19 cellular contexts compared by ENCODE assay signal in the genomic region with DNA sequence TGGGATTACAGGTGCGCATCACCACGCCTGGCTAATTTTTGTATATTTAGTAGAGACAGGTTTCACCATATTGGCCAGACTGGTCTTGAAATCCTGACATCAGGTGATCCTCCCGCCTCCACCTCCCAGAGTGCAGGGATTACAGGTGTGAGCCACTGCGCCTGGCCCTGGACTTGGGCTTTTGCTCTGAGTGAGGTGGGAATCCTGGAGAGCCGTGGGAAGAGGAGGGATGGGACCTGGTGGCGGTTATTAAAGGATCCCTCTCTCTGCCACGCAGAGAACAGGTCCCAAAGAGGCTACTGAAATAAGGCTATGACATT. TPM values are rescaled to one million over a fixed set of nuclear protein-coding genes. Genes with fewer than 3 reads are reported as not detected.
DNase-seq lines count a peak whose midpoint lies in the region; ATAC-seq lines count a peak whose summit lies in the region.
"Had no signal": no experiment of that assay in that cellular context is flagged by ENCODE, and none has a peak within 500 bp of the region (broad histone marks: within the 10 kb centered on the region; RNA-seq: fewer than 3 reads in every experiment).

No MANE protein-coding gene starts in this region.

- H3K27ac ChIP-seq in BLaER1 treated with 17β-estradiol and CSF1 and Interleukin-3, amounts not matched to agents 10 nM and 100 nM: peak overlapping the region in 3 of 11 experiments; percentile 15 to 93 (median 86); a peak in 5 of 22 replicates
- no peak overlapping the region for H3K27ac ChIP-seq in CD4-positive, alpha-beta memory T cell (ENCODE audit: low read depth, low read length)

- POLR2A ChIA-PET in CD4-positive, alpha-beta memory T cell (lab: Charles Lee; ENCODE audit: partially characterized antibody): interaction anchor here (2.4 to 16.1 kb wide), 4 partner anchors 11 to 113 kb away, joined by 12 to 555 read pairs (median 26); no protein-coding TSS in a partner anchor
- POLR2A ChIA-PET in activated CD4-positive, alpha-beta memory T cell treated with anti-CD3 and anti-CD28 coated beads, Interleukin-2, amount 10 ng/mL, durations not matched to agents 7 days and 5 days (lab: Charles Lee): no interaction called here

- H3K4me1 Mint-ChIP-seq in CD4-positive, alpha-beta memory T cell: peaks cover 10 to 36% (median 22%) of the 10 kb centered on the region in 4 donors
- H3K4me1 Mint-ChIP-seq in activated CD4-positive, alpha-beta memory T cell treated with anti-CD3 and anti-CD28 coated beads, Interleukin-2, amount 10 ng/mL, durations not matched to agents 7 days and 5 days: peaks cover 29% of the 10 kb centered on the region
- H3K4me1 Mint-ChIP-seq in natural killer cell treated with Interleukin-12 subunit alpha and Interleukin-12 subunit beta and Interleukin-15 and Interleukin-18, amount 100 ng/mL, for 72 hours (ENCODE audit: low read depth in 2 of 2): peaks cover 6 to 19% of the 10 kb centered on the region in 2 donors

- peaks cover 14 to 24% (median 22%) of the 10 kb centered on the region in 11 experiments for H4K20me1 ChIP-seq in BLaER1 treated with 17β-estradiol and CSF1 and Interleukin-3, amounts not matched to agents 10 nM and 100 nM

- no peaks in the 10 kb centered on the region for H3K27me3 Mint-ChIP-seq in CD4-positive, alpha-beta memory T cell
- H3K27me3 Mint-ChIP-seq in activated CD4-positive, alpha-beta memory T cell treated with anti-CD3 and anti-CD28 coated beads, Interleukin-2, amount 10 ng/mL, durations not matched to agents 7 days and 5 days: no peaks in the 10 kb centered on the region
- H3K27me3 Mint-ChIP-seq in natural killer cell treated with Interleukin-12 subunit alpha and Interleukin-12 subunit beta and Interleukin-15 and Interleukin-18, amount 100 ng/mL, for 72 hours: no peaks in the 10 kb centered on the region

- peak overlapping the region; percentile 64 to 91 (median 83); a peak in 18 of 22 replicates for H3K4me2 ChIP-seq in BLaER1 treated with 17β-estradiol and CSF1 and Interleukin-3, amounts not matched to agents 10 nM and 100 nM

- ATAC-seq in natural killer cell treated with Interleukin-12 subunit alpha and Interleukin-12 subunit beta and Interleukin-15 and Interleukin-18, amount 100 ng/mL, for 72 hours: no peak
- no peak for ATAC-seq in GM18867 (IDR thresholded peaks at IDR 0.05; ENCODE audit: unreplicated experiment)
- ATAC-seq: body of pancreas, esophagus mucosa, Right ventricle myocardium inferior had no signal

- H3K9me3 Mint-ChIP-seq in CD4-positive, alpha-beta memory T cell: no peaks in the 10 kb centered on the region
- no peaks in the 10 kb centered on the region for H3K9me3 Mint-ChIP-seq in activated CD4-positive, alpha-beta memory T cell treated with anti-CD3 and anti-CD28 coated beads, Interleukin-2, amount 10 ng/mL, durations not matched to agents 7 days and 5 days
- no peaks in the 10 kb centered on the region for H3K9me3 Mint-ChIP-seq in natural killer cell treated with Interleukin-12 subunit alpha and Interleukin-12 subunit beta and Interleukin-15 and Interleukin-18, amount 100 ng/mL, for 72 hours

- no peak overlapping the region for H3K4me3 ChIP-seq in BLaER1 treated with 17β-estradiol and CSF1 and Interleukin-3, amounts not matched to agents 10 nM and 100 nM
- no peak overlapping the region for H3K4me3 ChIP-seq in CD4-positive, alpha-beta memory T cell (ENCODE audit: low read length in 2 of 2)
- H3K4me3 ChIP-seq: body of pancreas, coronary artery, sigmoid colon, tibial artery had no signal

- peaks cover 45 to 77% (median 68%) of the 10 kb centered on the region in 10 experiments for H3K4me1 ChIP-seq in BLaER1 treated with 17β-estradiol and CSF1 and Interleukin-3, amounts not matched to agents 10 nM and 100 nM
- peaks cover 39% of the 10 kb centered on the region for H3K4me1 ChIP-seq in CD4-positive, alpha-beta memory T cell (ENCODE audit: insufficient read depth, low read length)

- H3K9ac ChIP-seq in BLaER1 treated with 17β-estradiol and CSF1 and Interleukin-3, amounts not matched to agents 10 nM and 100 nM: peak overlapping the region in 3 of 11 experiments; percentile 88 to 98 (median 88); a peak in 4 of 22 replicates

- peak overlapping the region in 6 of 7 donors; percentile 62 to 97 (median 94) for H3K27ac Mint-ChIP-seq in CD4-positive, alpha-beta memory T cell
- H3K27ac Mint-ChIP-seq in activated CD4-positive, alpha-beta memory T cell treated with anti-CD3 and anti-CD28 coated beads, Interleukin-2, amount 10 ng/mL, durations not matched to agents 7 days and 5 days: peak overlapping the region; percentile 97
- H3K27ac Mint-ChIP-seq in natural killer cell treated with Interleukin-12 subunit alpha and Interleukin-12 subunit beta and Interleukin-15 and Interleukin-18, amount 100 ng/mL, for 72 hours: peak overlapping the region; percentile 75 to 84

- DNase-seq in CD4-positive, alpha-beta memory T cell: no peak
- DNase-seq in activated CD4-positive, alpha-beta memory T cell treated with anti-CD3 and anti-CD28 coated beads, Interleukin-2, amount 10 ng/mL, durations not matched to agents 7 days and 5 days: no peak
- DNase-seq in natural killer cell treated with Interleukin-12 subunit alpha and Interleukin-12 subunit beta and Interleukin-15 and Interleukin-18, amount 100 ng/mL, for 72 hours (ENCODE audit: low spot score): no peak
- no peak for DNase-seq in DMS114 treated with DMSO at 0.1 percent for 48 hours (lab: John Stamatoyannopoulos, UW; ENCODE audit: unreplicated experiment)
- DNase-seq in kidney tubule cell (ENCODE audit: low spot score): no peak
- DNase-seq: activated effector memory CD4-positive, alpha-beta T cell treated with anti-CD3 and anti-CD28 coated beads, Interleukin-2, amount 50 U/mL, for 16 hours; body of pancreas; DMS79 treated with DMSO at 0.1 percent for 48 hours; head of caudate nucleus; NCI-H1436; occipital lobe; sigmoid colon; stimulated activated CD4-positive, alpha-beta T cell treated with anti-CD3 and anti-CD28 coated beads, Interleukin-2, amount 100 ng/mL, for 24 hours; tibial artery had no signal

- peak overlapping the region in 7 of 8 donors; percentile 34 to 95 (median 90) for H3K4me3 Mint-ChIP-seq in CD4-positive, alpha-beta memory T cell
- H3K4me3 Mint-ChIP-seq in activated CD4-positive, alpha-beta memory T cell treated with anti-CD3 and anti-CD28 coated beads, Interleukin-2, amount 10 ng/mL, durations not matched to agents 7 days and 5 days: peak overlapping the region; percentile 91
- peak overlapping the region; percentile 84 for H3K4me3 Mint-ChIP-seq in natural killer cell treated with Interleukin-12 subunit alpha and Interleukin-12 subunit beta and Interleukin-15 and Interleukin-18, amount 100 ng/mL, for 72 hours

- CTCF ChIA-PET in CD4-positive, alpha-beta memory T cell (lab: Charles Lee; ENCODE audit: partially characterized antibody): interaction anchor here (1.0 to 1.6 kb wide), 3 partner anchors 12 to 40 kb away, joined by 3 to 7 read pairs (median 3); no protein-coding TSS in a partner anchor
- CTCF ChIA-PET in activated CD4-positive, alpha-beta memory T cell treated with anti-CD3 and anti-CD28 coated beads, Interleukin-2, amount 10 ng/mL, durations not matched to agents 7 days and 5 days (lab: Charles Lee): interaction anchor here (1.2 kb wide), 1 partner anchor 12 kb away, joined by 6 read pairs; no protein-coding TSS in a partner anchor

- H3K27me3 ChIP-seq in BLaER1 treated with 17β-estradiol and CSF1 and Interleukin-3, amounts not matched to agents 10 nM and 100 nM: no peaks in the 10 kb centered on the region
- H3K27me3 ChIP-seq in CD4-positive, alpha-beta memory T cell (ENCODE audit: insufficient read depth, low read length): no peaks in the 10 kb centered on the region
- H3K27me3 ChIP-seq: body of pancreas, sigmoid colon had no signal

- peaks cover 11 to 19% (median 13%) of the 10 kb centered on the region in 11 experiments for H3K36me3 ChIP-seq in BLaER1 treated with 17β-estradiol and CSF1 and Interleukin-3, amounts not matched to agents 10 nM and 100 nM
- peaks cover 12% of the 10 kb centered on the region for H3K36me3 ChIP-seq in CD4-positive, alpha-beta memory T cell (ENCODE audit: insufficient read depth, low read length)

- H3K36me3 Mint-ChIP-seq in CD4-positive, alpha-beta memory T cell: peaks cover 11 to 17% of the 10 kb centered on the region in 2 donors
- peaks cover 19% of the 10 kb centered on the region for H3K36me3 Mint-ChIP-seq in activated CD4-positive, alpha-beta memory T cell treated with anti-CD3 and anti-CD28 coated beads, Interleukin-2, amount 10 ng/mL, durations not matched to agents 7 days and 5 days (ENCODE audit: low read depth)
- H3K36me3 Mint-ChIP-seq in natural killer cell treated with Interleukin-12 subunit alpha and Interleukin-12 subunit beta and Interleukin-15 and Interleukin-18, amount 100 ng/mL, for 72 hours: no peaks in the 10 kb centered on the region

- no peaks in the 10 kb centered on the region for H3K9me3 ChIP-seq in BLaER1 treated with 17β-estradiol and CSF1 and Interleukin-3, amounts not matched to agents 10 nM and 100 nM (replicated peaks in 1 of 11)
- no peaks in the 10 kb centered on the region for H3K9me3 ChIP-seq in CD4-positive, alpha-beta memory T cell (ENCODE audit: control insufficient read depth in 1 of 2, low read length in 2 of 2)
- H3K9me3 ChIP-seq: body of pancreas, sigmoid colon, tibial artery had no signal

- intact Hi-C loops in CD4-positive, alpha-beta memory T cell (cut with micrococcal nuclease): loop anchor here (5.0 kb wide), 2 partner anchors 38 to 112 kb away; no protein-coding TSS in a partner anchor

RNA-seq across cellular contexts. Expression of a gene that starts 1.7 kb away (rescaled TPM):
- 100 to 1,000 TPM; 876 to 900 TPM for total RNA-seq in CD4-positive, alpha-beta memory T cell
- polyA plus RNA-seq in CD4-positive, alpha-beta memory T cell: 100 to 1,000 TPM; 572 to 943 TPM
- total RNA-seq in activated CD4-positive, alpha-beta memory T cell treated with anti-CD3 and anti-CD28 coated beads, Interleukin-2, amount 10 ng/mL, durations not matched to agents 7 days and 5 days: 100 to 1,000 TPM; 712 to 724 TPM
- total RNA-seq in natural killer cell treated with Interleukin-12 subunit alpha and Interleukin-12 subunit beta and Interleukin-15 and Interleukin-18, amount 100 ng/mL, for 72 hours: 100 to 1,000 TPM; 242 to 309 TPM

RNA-seq across cellular contexts. Expression of a gene that starts 30.2 kb away (rescaled TPM):
- 1 to 10 TPM; 3.5 to 3.9 TPM for total RNA-seq in CD4-positive, alpha-beta memory T cell
- under 1 TPM; 0.09 to 0.39 TPM for polyA plus RNA-seq in CD4-positive, alpha-beta memory T cell
- total RNA-seq in activated CD4-positive, alpha-beta memory T cell treated with anti-CD3 and anti-CD28 coated beads, Interleukin-2, amount 10 ng/mL, durations not matched to agents 7 days and 5 days: under 1 TPM; 0.63 to 0.78 TPM
- 1 to 10 TPM in 1 of 2 donors, under 1 TPM in 1; 1.00 to 1.3 TPM for total RNA-seq in natural killer cell treated with Interleukin-12 subunit alpha and Interleukin-12 subunit beta and Interleukin-15 and Interleukin-18, amount 100 ng/mL, for 72 hours

RNA-seq across cellular contexts. Expression of a gene that starts 34.9 kb away (rescaled TPM):
- 10 to 100 TPM; 20.9 to 23.1 TPM for total RNA-seq in CD4-positive, alpha-beta memory T cell
- polyA plus RNA-seq in CD4-positive, alpha-beta memory T cell: 1 to 10 TPM; 5.5 to 7.0 TPM
- 1 to 10 TPM; 1.3 to 1.4 TPM for total RNA-seq in activated CD4-positive, alpha-beta memory T cell treated with anti-CD3 and anti-CD28 coated beads, Interleukin-2, amount 10 ng/mL, durations not matched to agents 7 days and 5 days
- total RNA-seq in natural killer cell treated with Interleukin-12 subunit alpha and Interleukin-12 subunit beta and Interleukin-15 and Interleukin-18, amount 100 ng/mL, for 72 hours: 1 to 10 TPM; 1.3 to 3.2 TPM

Comparison
In these comparisons a context has a peak if more than half of its experiments do, and no peak if none do; other contexts are left out.
1. RNA of a gene that starts 34.9 kb away (total RNA-seq): 20.9 to 23.1 TPM in CD4-positive, alpha-beta memory T cell; 1.3 to 3.2 TPM in natural killer cell treated with Interleukin-12 subunit alpha and Interleukin-12 subunit beta and Interleukin-15 and Interleukin-18, amount 100 ng/mL, for 72 hours and 1.3 to 1.4 TPM in activated CD4-positive, alpha-beta memory T cell treated with anti-CD3 and anti-CD28 coated beads, Interleukin-2, amount 10 ng/mL, durations not matched to agents 7 days and 5 days; every median in the first group is over 4 times any median in the second.
2. Peak in every context shown above with its lines, with median percentiles within 50 percentile points of each other: H3K27ac Mint-ChIP-seq and H3K4me3 Mint-ChIP-seq.